ENCODE assay signal across 31 cellular contexts in genomic region chr3:64361962-64362735, GRCh38.
DNase-seq lines count a peak whose midpoint lies in the region; FAIRE-seq and TF ChIP-seq lines count a peak whose summit lies in the region.
"Had no signal": no experiment of that assay in that cellular context is flagged by ENCODE, and none has a peak within 500 bp of the region (broad histone marks: within the 10 kb centered on the region; RNA-seq: fewer than 3 reads in every experiment).

No MANE protein-coding gene starts in this region.

- no TSS peak for BruUV-seq in Caco-2 (replicated peaks; lab: Mats Ljungman, UMichigan)

- H3K27ac Mint-ChIP-seq in astrocyte (ENCODE audit: unreplicated experiment) (no peak overlapping the region), Caco-2 (ENCODE audit: unreplicated experiment) (no peak overlapping the region)
- H3K27ac Mint-ChIP-seq: IgD-negative memory B cell; immature natural killer cell; stimulated activated effector memory CD8-positive, alpha-beta T cell treated with anti-CD3 and anti-CD28 coated beads, Interleukin-12 subunit alpha, Interleukin-12 subunit beta, amount 100 ng/mL, for 72 hours; WTC11 had no signal

- no peaks in the 10 kb centered on the region for H4K20me1 ChIP-seq in astrocyte (ENCODE audit: insufficient read depth, low read length)

- H3K4me2 ChIP-seq in astrocyte (ENCODE audit: low read length): no peak overlapping the region

- TF ChIP-seq CTCF in astrocyte (IDR thresholded peaks at IDR 0.05; ENCODE audit: insufficient read depth, low read depth, low read length) (no peak), Caco-2 (IDR thresholded peaks at IDR 0.05; ENCODE audit: insufficient read depth in 1 of 2, low read depth in 1 of 2, low read length in 1 of 2, severe bottlenecking in 1 of 2, unreplicated experiment in 1 of 2) (no peak)

- H3K4me3 ChIP-seq in astrocyte (ENCODE audit: insufficient read depth, low read depth, low read length) (no peak overlapping the region), Caco-2 (ENCODE audit: low read depth, low read length) (no peak overlapping the region)
- H3K4me3 ChIP-seq: psoas muscle, sigmoid colon, upper lobe of left lung had no signal

- H3K27me3 Mint-ChIP-seq in astrocyte (ENCODE audit: low read depth, unreplicated experiment): no peaks in the 10 kb centered on the region
- no peaks in the 10 kb centered on the region for H3K27me3 Mint-ChIP-seq in Caco-2 (ENCODE audit: insufficient read depth, unreplicated experiment)

- peak; percentile 24 for DNase-seq in Daoy (ENCODE audit: low read depth)
- DNase-seq in NCI-H69 (lab: John Stamatoyannopoulos, UW): peak; percentile 23
- peak; percentile 48 for DNase-seq in astrocyte (ENCODE audit: low read depth)
- DNase-seq in islet precursor cell: peak; percentile 10
- no peak for DNase-seq in G401 (ENCODE audit: low spot score)
- DNase-seq in activated gamma-delta T cell treated with Interleukin-2 at 50 U/mL for 16 hours: no peak
- no peak for DNase-seq in Caco-2
- DNase-seq: activated CD4-positive, alpha-beta T cell treated with anti-CD3 and anti-CD28 coated beads, Interleukin-2, amount 50 U/mL, for 1 hour; activated naive CD4-positive, alpha-beta T cell; activated T-cell treated with anti-CD3 and anti-CD28 coated beads, Interleukin-2, amount 50 U/mL, for 4 hours; brain microvascular endothelial cell; effector CD8-positive, alpha-beta T cell; hypothalamus; immature natural killer cell; NCI-H1092; NCI-H187 treated with DMSO at 0.1 percent for 48 hours; nucleus accumbens; PC-3; psoas muscle; SIG-M5; sigmoid colon; stimulated activated CD4-positive, alpha-beta T cell treated with anti-CD3 and anti-CD28 coated beads, Interleukin-4, amount 100 ng/mL, for 24 hours; substantia nigra; T1000; upper lobe of left lung had no signal

- H3K4me1 Mint-ChIP-seq in astrocyte (ENCODE audit: low read depth, unreplicated experiment) (peaks cover 8% of the 10 kb centered on the region), Caco-2 (ENCODE audit: low read depth, unreplicated experiment) (no peaks in the 10 kb centered on the region)
- H3K4me1 Mint-ChIP-seq: IgD-negative memory B cell; immature natural killer cell; stimulated activated effector memory CD8-positive, alpha-beta T cell treated with anti-CD3 and anti-CD28 coated beads, Interleukin-12 subunit alpha, Interleukin-12 subunit beta, amount 100 ng/mL, for 72 hours had no signal

- FAIRE-seq in astrocyte (lab: Jason Lieb, UNC): no peak
- FAIRE-seq: colon, H54 had no signal

- H3K9me3 Mint-ChIP-seq in astrocyte (ENCODE audit: unreplicated experiment): no peaks in the 10 kb centered on the region
- no peaks in the 10 kb centered on the region for H3K9me3 Mint-ChIP-seq in Caco-2 (ENCODE audit: unreplicated experiment)
- H3K9me3 Mint-ChIP-seq: activated T-cell treated with anti-CD3 and anti-CD28 coated beads, Interleukin-2, amount 50 U/mL, for 4 hours; IgD-negative memory B cell; stimulated activated effector memory CD8-positive, alpha-beta T cell treated with anti-CD3 and anti-CD28 coated beads, Interleukin-12 subunit alpha, Interleukin-12 subunit beta, amount 100 ng/mL, for 72 hours; WTC11 had no signal

- no peak overlapping the region for H2AFZ ChIP-seq in astrocyte (ENCODE audit: low read depth, low read length)

- H3K4me3 Mint-ChIP-seq in astrocyte (ENCODE audit: unreplicated experiment) (no peak overlapping the region), Caco-2 (ENCODE audit: unreplicated experiment) (no peak overlapping the region)
- H3K4me3 Mint-ChIP-seq: activated T-cell treated with anti-CD3 and anti-CD28 coated beads, Interleukin-2, amount 50 U/mL, for 4 hours; IgD-negative memory B cell; immature natural killer cell; stimulated activated effector memory CD8-positive, alpha-beta T cell treated with anti-CD3 and anti-CD28 coated beads, Interleukin-12 subunit alpha, Interleukin-12 subunit beta, amount 100 ng/mL, for 72 hours; WTC11 had no signal

- POLR2A ChIA-PET in Caco-2 (lab: Charles Lee): no interaction called here

- intact Hi-C loops in Caco-2 (cut with micrococcal nuclease; ENCODE audit: unreplicated experiment): no loop called here

- H3K36me3 ChIP-seq in astrocyte (ENCODE audit: insufficient read depth, low read length) (no peaks in the 10 kb centered on the region), Caco-2 (ENCODE audit: control insufficient read depth, insufficient read depth, low read length) (no peaks in the 10 kb centered on the region)
- H3K36me3 ChIP-seq: brain microvascular endothelial cell, sigmoid colon, upper lobe of left lung had no signal

- CTCF ChIA-PET in Caco-2 (lab: Charles Lee): no interaction called here

- H3K27me3 ChIP-seq in astrocyte (ENCODE audit: insufficient read depth, low read length) (no peaks in the 10 kb centered on the region), Caco-2 (replicated peaks; ENCODE audit: control insufficient read depth, insufficient read depth, low read length) (no peaks in the 10 kb centered on the region)
- H3K27me3 ChIP-seq: brain microvascular endothelial cell, sigmoid colon, upper lobe of left lung had no signal

- H3K9ac ChIP-seq in astrocyte (ENCODE audit: low read length): no peak overlapping the region

- H3K9me3 ChIP-seq in astrocyte (ENCODE audit: insufficient read depth, low read depth, low read length) (no peaks in the 10 kb centered on the region), Caco-2 (no peaks in the 10 kb centered on the region)
- H3K9me3 ChIP-seq: psoas muscle, sigmoid colon, upper lobe of left lung had no signal

- H3K36me3 Mint-ChIP-seq in astrocyte (ENCODE audit: low read depth, unreplicated experiment) (peaks cover 4% of the 10 kb centered on the region), Caco-2 (ENCODE audit: insufficient read depth, unreplicated experiment) (no peaks in the 10 kb centered on the region)
- H3K36me3 Mint-ChIP-seq: IgD-negative memory B cell; immature natural killer cell; stimulated activated effector memory CD8-positive, alpha-beta T cell treated with anti-CD3 and anti-CD28 coated beads, Interleukin-12 subunit alpha, Interleukin-12 subunit beta, amount 100 ng/mL, for 72 hours; WTC11 had no signal

- no peaks in the 10 kb centered on the region for H3K79me2 ChIP-seq in astrocyte (ENCODE audit: insufficient read depth, low read length)

- no peaks in the 10 kb centered on the region for H3K4me1 ChIP-seq in astrocyte (ENCODE audit: insufficient read depth, low read length)
- no peaks in the 10 kb centered on the region for H3K4me1 ChIP-seq in Caco-2
- H3K4me1 ChIP-seq: psoas muscle had no signal

- in situ Hi-C loops in G401 (cut with HindIII; ENCODE audit: low sequenced_read_pairs): no loop called here

- no peak overlapping the region for H3K27ac ChIP-seq in astrocyte (ENCODE audit: low read depth, low read length)
- H3K27ac ChIP-seq: brain microvascular endothelial cell, C4-2B, psoas muscle, sigmoid colon had no signal

Comparison
In these comparisons a context has a peak if more than half of its experiments do, and no peak if none do; other contexts are left out.
1. DNase-seq: peak in Daoy (single experiment), NCI-H69 (single experiment), astrocyte (single experiment) and islet precursor cell (single experiment); none in G401 (single experiment), activated gamma-delta T cell treated with Interleukin-2 at 50 U/mL for 16 hours (single experiment) and Caco-2 (0 of 2).